ENCODE assay signal across 17 cellular contexts in genomic region chr5:97141031-97141430, GRCh38. TPM values are rescaled to one million over a fixed set of nuclear protein-coding genes. Genes with fewer than 3 reads are reported as not detected.
"Had no signal": no experiment of that assay in that cellular context is flagged by ENCODE, and none has a peak within 500 bp of the region (broad histone marks: within the 10 kb centered on the region; RNA-seq: fewer than 3 reads in every experiment).

No MANE protein-coding gene starts in this region.

- H3K27me3 ChIP-seq: colonic mucosa, gastroesophageal sphincter, thyroid gland had no signal

- H3K27ac Mint-ChIP-seq: activated naive CD8-positive, alpha-beta T cell; effector memory CD8-positive, alpha-beta T cell; immature natural killer cell; natural killer cell had no signal

- H3K27ac ChIP-seq: colonic mucosa, gastroesophageal sphincter, skin epidermis, thyroid gland had no signal

- H3K9me3 Mint-ChIP-seq: effector memory CD8-positive, alpha-beta T cell; immature natural killer cell; natural killer cell had no signal

- H3K4me1 Mint-ChIP-seq: immature natural killer cell, natural killer cell had no signal

- H3K36me3 Mint-ChIP-seq: activated naive CD8-positive, alpha-beta T cell; immature natural killer cell; natural killer cell had no signal

- DNase-seq: activated CD4-positive, alpha-beta T cell treated with anti-CD3 and anti-CD28 coated beads, Interleukin-2, amount 50 U/mL, for 48 hours; activated gamma-delta T cell; activated T-cell treated with anti-CD3 and anti-CD28 coated beads, Interleukin-2, amount 50 U/mL, for 48 hours; colonic mucosa; effector memory CD8-positive, alpha-beta T cell; immature natural killer cell; left colon; natural killer cell; posterior cingulate gyrus; thyroid gland had no signal

- ATAC-seq: activated CD4-positive, CD25-positive, alpha-beta regulatory T cell treated with anti-CD3 and anti-CD28 coated beads, Interleukin-2, amount 50 U/mL, for 24 hours; effector memory CD8-positive, alpha-beta T cell; gastroesophageal sphincter; natural killer cell had no signal

- H3K4me3 ChIP-seq: colonic mucosa, gastroesophageal sphincter, lung, skin epidermis, thyroid gland had no signal

- H3K36me3 ChIP-seq: colonic mucosa, gastroesophageal sphincter, thyroid gland had no signal

- H3K9me3 ChIP-seq: colonic mucosa, gastroesophageal sphincter, thyroid gland had no signal

- H3K4me1 ChIP-seq: colonic mucosa, thyroid gland had no signal

- H3K4me3 Mint-ChIP-seq: activated naive CD8-positive, alpha-beta T cell; effector memory CD8-positive, alpha-beta T cell; immature natural killer cell; natural killer cell had no signal

RNA-seq across cellular contexts. Expression of gene LIX1, which starts 1.4 kb away (rescaled TPM):
- total RNA-seq: bronchial epithelial cell; natural killer cell; T-helper 2 cell treated with Interferon-gamma antibody and Interleukin-4, amounts not matched to agents 100 ng/mL and 5 ng/mL, for 36 hours had no signal
